1 cellular context compared by ENCODE assay signal in the genomic region with DNA sequence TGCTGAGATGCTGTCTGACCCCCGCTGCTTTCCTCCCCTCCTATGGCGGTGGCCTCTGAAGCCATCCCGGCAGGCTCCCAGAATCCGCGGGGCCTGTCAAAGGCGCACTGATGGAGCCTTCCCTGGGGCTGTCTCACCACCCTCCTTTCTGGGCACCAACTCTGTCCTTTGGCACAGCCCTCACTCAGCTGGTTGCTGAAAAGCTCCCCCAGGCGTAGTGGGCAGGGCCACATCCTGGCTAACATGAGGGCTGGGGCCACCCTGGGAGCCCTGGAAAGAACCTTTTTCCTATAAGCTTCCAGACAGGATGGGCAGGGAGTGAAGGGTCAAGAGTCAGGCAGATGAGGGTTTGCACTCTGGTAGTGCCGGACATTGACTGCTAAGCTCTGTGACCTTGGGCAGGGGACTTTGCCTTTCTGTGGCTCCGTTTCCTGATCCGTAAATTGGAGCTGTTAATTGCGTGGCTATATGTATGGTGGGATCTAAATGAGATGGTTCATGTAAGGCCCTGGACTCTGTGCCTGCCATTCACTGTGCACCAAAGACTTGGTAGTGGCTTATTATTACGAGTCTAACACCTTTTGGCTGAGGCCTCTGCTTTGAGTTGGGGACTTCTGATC.
TF ChIP-seq lines count a peak whose summit lies in the region.

No MANE protein-coding gene starts in this region.

TF ChIP-seq in GM23338, 12 proteins besides CTCF, POLR2A, EP300 and RAD21 (continued from another document):
- TF ChIP-seq, protein P1, sequence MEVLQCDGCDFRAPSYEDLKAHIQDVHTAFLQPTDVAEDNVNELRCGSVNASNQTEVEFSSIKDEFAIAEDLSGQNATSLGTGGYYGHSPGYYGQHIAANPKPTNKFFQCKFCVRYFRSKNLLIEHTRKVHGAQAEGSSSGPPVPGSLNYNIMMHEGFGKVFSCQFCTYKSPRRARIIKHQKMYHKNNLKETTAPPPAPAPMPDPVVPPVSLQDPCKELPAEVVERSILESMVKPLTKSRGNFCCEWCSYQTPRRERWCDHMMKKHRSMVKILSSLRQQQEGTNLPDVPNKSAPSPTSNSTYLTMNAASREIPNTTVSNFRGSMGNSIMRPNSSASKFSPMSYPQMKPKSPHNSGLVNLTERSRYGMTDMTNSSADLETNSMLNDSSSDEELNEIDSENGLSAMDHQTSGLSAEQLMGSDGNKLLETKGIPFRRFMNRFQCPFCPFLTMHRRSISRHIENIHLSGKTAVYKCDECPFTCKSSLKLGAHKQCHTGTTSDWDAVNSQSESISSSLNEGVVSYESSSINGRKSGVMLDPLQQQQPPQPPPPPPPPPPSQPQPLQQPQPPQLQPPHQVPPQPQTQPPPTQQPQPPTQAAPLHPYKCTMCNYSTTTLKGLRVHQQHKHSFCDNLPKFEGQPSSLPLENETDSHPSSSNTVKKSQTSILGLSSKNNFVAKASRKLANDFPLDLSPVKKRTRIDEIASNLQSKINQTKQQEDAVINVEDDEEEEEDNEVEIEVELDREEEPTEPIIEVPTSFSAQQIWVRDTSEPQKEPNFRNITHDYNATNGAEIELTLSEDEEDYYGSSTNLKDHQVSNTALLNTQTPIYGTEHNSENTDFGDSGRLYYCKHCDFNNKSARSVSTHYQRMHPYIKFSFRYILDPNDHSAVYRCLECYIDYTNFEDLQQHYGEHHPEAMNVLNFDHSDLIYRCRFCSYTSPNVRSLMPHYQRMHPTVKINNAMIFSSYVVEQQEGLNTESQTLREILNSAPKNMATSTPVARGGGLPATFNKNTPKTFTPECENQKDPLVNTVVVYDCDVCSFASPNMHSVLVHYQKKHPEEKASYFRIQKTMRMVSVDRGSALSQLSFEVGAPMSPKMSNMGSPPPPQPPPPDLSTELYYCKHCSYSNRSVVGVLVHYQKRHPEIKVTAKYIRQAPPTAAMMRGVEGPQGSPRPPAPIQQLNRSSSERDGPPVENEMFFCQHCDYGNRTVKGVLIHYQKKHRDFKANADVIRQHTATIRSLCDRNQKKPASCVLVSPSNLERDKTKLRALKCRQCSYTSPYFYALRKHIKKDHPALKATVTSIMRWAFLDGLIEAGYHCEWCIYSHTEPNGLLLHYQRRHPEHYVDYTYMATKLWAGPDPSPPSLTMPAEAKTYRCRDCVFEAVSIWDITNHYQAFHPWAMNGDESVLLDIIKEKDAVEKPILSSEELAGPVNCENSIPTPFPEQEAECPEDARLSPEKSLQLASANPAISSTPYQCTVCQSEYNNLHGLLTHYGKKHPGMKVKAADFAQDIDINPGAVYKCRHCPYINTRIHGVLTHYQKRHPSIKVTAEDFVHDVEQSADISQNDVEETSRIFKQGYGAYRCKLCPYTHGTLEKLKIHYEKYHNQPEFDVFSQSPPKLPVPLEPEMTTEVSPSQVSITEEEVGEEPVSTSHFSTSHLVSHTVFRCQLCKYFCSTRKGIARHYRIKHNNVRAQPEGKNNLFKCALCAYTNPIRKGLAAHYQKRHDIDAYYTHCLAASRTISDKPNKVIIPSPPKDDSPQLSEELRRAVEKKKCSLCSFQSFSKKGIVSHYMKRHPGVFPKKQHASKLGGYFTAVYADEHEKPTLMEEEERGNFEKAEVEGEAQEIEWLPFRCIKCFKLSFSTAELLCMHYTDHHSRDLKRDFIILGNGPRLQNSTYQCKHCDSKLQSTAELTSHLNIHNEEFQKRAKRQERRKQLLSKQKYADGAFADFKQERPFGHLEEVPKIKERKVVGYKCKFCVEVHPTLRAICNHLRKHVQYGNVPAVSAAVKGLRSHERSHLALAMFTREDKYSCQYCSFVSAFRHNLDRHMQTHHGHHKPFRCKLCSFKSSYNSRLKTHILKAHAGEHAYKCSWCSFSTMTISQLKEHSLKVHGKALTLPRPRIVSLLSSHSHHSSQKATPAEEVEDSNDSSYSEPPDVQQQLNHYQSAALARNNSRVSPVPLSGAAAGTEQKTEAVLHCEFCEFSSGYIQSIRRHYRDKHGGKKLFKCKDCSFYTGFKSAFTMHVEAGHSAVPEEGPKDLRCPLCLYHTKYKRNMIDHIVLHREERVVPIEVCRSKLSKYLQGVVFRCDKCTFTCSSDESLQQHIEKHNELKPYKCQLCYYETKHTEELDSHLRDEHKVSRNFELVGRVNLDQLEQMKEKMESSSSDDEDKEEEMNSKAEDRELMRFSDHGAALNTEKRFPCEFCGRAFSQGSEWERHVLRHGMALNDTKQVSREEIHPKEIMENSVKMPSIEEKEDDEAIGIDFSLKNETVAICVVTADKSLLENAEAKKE (CRISPR knock-in tag; IDR thresholded peaks at IDR 0.05) = no peak
- TF ChIP-seq, protein P2, sequence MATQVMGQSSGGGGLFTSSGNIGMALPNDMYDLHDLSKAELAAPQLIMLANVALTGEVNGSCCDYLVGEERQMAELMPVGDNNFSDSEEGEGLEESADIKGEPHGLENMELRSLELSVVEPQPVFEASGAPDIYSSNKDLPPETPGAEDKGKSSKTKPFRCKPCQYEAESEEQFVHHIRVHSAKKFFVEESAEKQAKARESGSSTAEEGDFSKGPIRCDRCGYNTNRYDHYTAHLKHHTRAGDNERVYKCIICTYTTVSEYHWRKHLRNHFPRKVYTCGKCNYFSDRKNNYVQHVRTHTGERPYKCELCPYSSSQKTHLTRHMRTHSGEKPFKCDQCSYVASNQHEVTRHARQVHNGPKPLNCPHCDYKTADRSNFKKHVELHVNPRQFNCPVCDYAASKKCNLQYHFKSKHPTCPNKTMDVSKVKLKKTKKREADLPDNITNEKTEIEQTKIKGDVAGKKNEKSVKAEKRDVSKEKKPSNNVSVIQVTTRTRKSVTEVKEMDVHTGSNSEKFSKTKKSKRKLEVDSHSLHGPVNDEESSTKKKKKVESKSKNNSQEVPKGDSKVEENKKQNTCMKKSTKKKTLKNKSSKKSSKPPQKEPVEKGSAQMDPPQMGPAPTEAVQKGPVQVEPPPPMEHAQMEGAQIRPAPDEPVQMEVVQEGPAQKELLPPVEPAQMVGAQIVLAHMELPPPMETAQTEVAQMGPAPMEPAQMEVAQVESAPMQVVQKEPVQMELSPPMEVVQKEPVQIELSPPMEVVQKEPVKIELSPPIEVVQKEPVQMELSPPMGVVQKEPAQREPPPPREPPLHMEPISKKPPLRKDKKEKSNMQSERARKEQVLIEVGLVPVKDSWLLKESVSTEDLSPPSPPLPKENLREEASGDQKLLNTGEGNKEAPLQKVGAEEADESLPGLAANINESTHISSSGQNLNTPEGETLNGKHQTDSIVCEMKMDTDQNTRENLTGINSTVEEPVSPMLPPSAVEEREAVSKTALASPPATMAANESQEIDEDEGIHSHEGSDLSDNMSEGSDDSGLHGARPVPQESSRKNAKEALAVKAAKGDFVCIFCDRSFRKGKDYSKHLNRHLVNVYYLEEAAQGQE (IDR thresholded peaks at IDR 0.05; ENCODE audit: unreplicated experiment) = no peak
- TF ChIP-seq NANOG (IDR thresholded peaks at IDR 0.05; ENCODE audit: borderline replicate concordance) = no peak
